ENCODE assay signal across 8 cellular contexts in the genomic region with DNA sequence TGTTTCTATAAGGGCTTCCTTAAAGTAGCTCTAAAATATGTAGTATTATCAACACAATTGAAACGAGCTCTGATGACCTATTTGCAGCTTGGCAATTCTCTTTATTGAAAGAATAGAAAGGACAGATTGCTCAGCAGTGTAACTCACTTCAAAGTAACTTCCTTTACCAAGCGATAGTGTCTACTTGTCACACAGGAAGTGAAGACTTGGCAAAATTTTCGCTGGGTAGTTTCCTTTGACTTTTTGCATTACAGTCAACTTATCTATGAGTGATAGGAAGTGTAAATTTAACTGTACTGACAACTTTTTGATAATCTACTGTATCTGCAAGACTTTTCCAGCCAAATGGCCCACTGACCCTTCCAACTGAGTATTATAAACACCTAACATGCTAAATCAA. TPM values are rescaled to one million over a fixed set of nuclear protein-coding genes. Genes with fewer than 3 reads are reported as not detected.
DNase-seq lines count a peak whose midpoint lies in the region; ATAC-seq, FAIRE-seq and TF ChIP-seq lines count a peak whose summit lies in the region.

No MANE protein-coding gene starts in this region.

- no peak for TF ChIP-seq POLR2A in GM12891 (IDR thresholded peaks at IDR 0.05; ENCODE audit: low read depth, low read length)

- H3K4me1 Mint-ChIP-seq in effector memory CD8-positive, alpha-beta T cell (ENCODE audit: low read depth in 2 of 2) = peaks cover 21 to 36% of the 10 kb centered on the region in 2 donors

- ATAC-seq in GM19455 (IDR thresholded peaks at IDR 0.05; ENCODE audit: unreplicated experiment) (peak; percentile 64), HG03342 (IDR thresholded peaks at IDR 0.05; ENCODE audit: unreplicated experiment) (peak; percentile 76), HG03457 (IDR thresholded peaks at IDR 0.05; ENCODE audit: unreplicated experiment) (no peak)
- peak; percentile 97 for ATAC-seq in effector memory CD8-positive, alpha-beta T cell (replicated peaks)

- DNase-seq in GM12891 (ENCODE audit: insufficient read length, low spot score) = no peak
- peak; percentile 21 to 31 (median 23) for DNase-seq in effector memory CD8-positive, alpha-beta T cell
- no peak for DNase-seq in DMS79 treated with DMSO at 0.1 percent for 48 hours (lab: John Stamatoyannopoulos, UW)
- no peak for DNase-seq in medulla oblongata (ENCODE audit: extremely low spot score)
- DNase-seq in brain microvascular endothelial cell = no peak

- no peaks in the 10 kb centered on the region for H3K36me3 Mint-ChIP-seq in effector memory CD8-positive, alpha-beta T cell (ENCODE audit: insufficient read depth)

- TF ChIP-seq CTCF in brain microvascular endothelial cell (IDR thresholded peaks at IDR 0.05; ENCODE audit: low read depth, low read length, missing control alignments) = no peak

- no peaks in the 10 kb centered on the region for H3K27me3 ChIP-seq in brain microvascular endothelial cell (replicated peaks)

- H3K27ac Mint-ChIP-seq in effector memory CD8-positive, alpha-beta T cell = peak overlapping the region in 1 of 2 donors; percentile 84

- H3K9me3 Mint-ChIP-seq in effector memory CD8-positive, alpha-beta T cell = peaks cover 0 to 5% of the 10 kb centered on the region in 2 donors

- H3K27ac ChIP-seq in brain microvascular endothelial cell = no peak overlapping the region

- H3K27me3 Mint-ChIP-seq in effector memory CD8-positive, alpha-beta T cell = no peaks in the 10 kb centered on the region

- peak overlapping the region; percentile 39 to 68 for H3K4me3 Mint-ChIP-seq in effector memory CD8-positive, alpha-beta T cell

- peak; percentile 66 for FAIRE-seq in GM12891 (lab: Jason Lieb, UNC)

- in situ Hi-C loops in brain microvascular endothelial cell (cut with HindIII; ENCODE audit: low pct_ligation_motif_present, low sequenced_read_pairs) = no loop called here

- no peaks in the 10 kb centered on the region for H3K36me3 ChIP-seq in brain microvascular endothelial cell (replicated peaks)

- H3K4me3 ChIP-seq in brain microvascular endothelial cell (ENCODE audit: low read depth, low read length) = no peak overlapping the region

TF ChIP-seq in GM12891, 5 proteins besides CTCF, POLR2A, EP300 and RAD21:
- peak; percentile 40; the same call in 1 of the 2 replicates for TF ChIP-seq SPI1 (IDR thresholded peaks at IDR 0.05; ENCODE audit: low read depth, low read length)
- no peak for TF ChIP-seq POLR2AphosphoS5 (IDR thresholded peaks at IDR 0.05; ENCODE audit: low read depth, low read length)
- no peak for TF ChIP-seq TAF1 (IDR thresholded peaks at IDR 0.05; ENCODE audit: low read depth, low read length)

RNA-seq across cellular contexts. Expression of gene SLC9A9, which starts 22.8 kb away (rescaled TPM):
- 12.8 TPM for polyA plus RNA-seq in GM12891 (2012; ENCODE audit: low read depth, missing spikeins)

Comparison
In these comparisons a context has a peak if more than half of its experiments do, and no peak if none do; other contexts are left out.
1. DNase-seq: peak in effector memory CD8-positive, alpha-beta T cell (3 of 3); none in GM12891 (single experiment), DMS79 treated with DMSO at 0.1 percent for 48 hours (single experiment), medulla oblongata (single experiment) and brain microvascular endothelial cell (single experiment).